Comparison of ENCODE assay signal across 8 cellular contexts in the genomic region with DNA sequence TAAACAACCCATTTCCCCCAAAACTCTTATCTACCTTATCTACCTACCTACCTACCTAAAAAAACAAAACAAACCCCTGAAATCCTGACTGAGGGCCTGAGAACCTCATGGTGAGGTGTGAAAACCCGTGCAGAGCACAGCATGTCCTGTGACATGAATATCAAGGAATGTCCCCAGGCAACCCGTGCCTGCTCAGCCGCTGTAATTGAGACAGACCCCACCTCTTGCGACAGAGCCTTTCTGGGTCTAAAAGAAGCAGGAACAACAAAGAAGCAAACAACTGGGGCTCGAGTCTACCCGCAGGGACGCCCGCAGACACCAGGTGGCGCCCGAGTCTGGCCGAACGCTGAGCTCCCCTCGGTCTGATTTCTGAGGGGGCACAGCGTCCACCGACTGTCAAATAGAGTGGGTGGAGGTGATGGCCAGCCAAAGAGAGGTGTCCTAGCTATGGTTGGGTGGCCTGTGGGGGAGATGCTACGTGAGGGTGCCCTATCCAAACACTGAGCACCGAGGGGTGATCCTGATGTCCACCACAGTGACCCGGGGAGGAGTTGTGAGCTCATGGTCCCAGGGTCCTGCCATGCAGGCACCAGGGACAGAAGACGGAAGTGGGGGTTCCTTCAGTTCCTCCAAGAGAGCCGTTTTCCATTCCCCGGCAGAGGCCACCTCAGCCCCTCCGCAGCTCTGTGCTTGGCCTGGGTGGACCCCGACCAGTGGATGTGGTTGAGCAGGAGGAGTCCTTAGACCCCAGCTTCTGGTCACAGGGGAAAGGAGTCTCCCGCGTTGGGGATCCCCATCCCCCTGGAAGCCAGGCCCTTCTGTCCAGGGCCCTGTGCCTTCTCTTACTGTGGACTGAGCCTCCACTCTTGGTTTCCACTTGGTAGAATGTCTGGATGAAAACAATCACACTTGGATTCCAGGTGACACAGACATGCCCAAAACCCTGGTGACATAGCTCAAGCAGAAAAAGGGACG.
DNase-seq lines count a peak whose midpoint lies in the region; ATAC-seq and TF ChIP-seq lines count a peak whose summit lies in the region.

No MANE protein-coding gene starts in this region.

- H3K27me3 ChIP-seq in HUES48 (ENCODE audit: control insufficient read depth, insufficient read depth, low read length) = no peaks in the 10 kb centered on the region

- no peak overlapping the region for H3K9ac ChIP-seq in HUES48 (ENCODE audit: low read depth, low read length)

- peaks cover 8% of the 10 kb centered on the region for H3K27me3 Mint-ChIP-seq in neural crest cell (ENCODE audit: low read depth)

- H3K27ac ChIP-seq in HUES48 (ENCODE audit: low read depth, low read length) (peak overlapping the region; percentile 60), RWPE1 (no peak overlapping the region)

- no peaks in the 10 kb centered on the region for H3K9me3 ChIP-seq in HUES48 (ENCODE audit: control insufficient read depth, insufficient read depth, low read length)

- DNase-seq in RWPE1 (ENCODE audit: low spot score) (peak; percentile 52), activated T-helper 1 cell treated with Interleukin-2 at 50 U/mL for 16 hours (ENCODE audit: low read depth) (peak; percentile 46), fibroblast of peridontal ligament (ENCODE audit: extremely low read depth) (peak; percentile 60), neural crest cell (ENCODE audit: low read depth, low spot score) (peak; percentile 93), NCI-H446 treated with DMSO at 0.1 percent for 48 hours (lab: John Stamatoyannopoulos, UW) (no peak)
- DNase-seq in stimulated activated naive CD8-positive, alpha-beta T cell treated with anti-CD3 and anti-CD28 coated beads, Interleukin-15, Interleukin-2, amounts not matched to agents 100 U/mL and 50 U/mL, for 24 hours = peak; percentile 87

- CTCF ChIA-PET in RWPE1 (lab: Yijun Ruan, JAX) = interaction anchor here (0.5 to 1.9 kb wide), 30 partner anchors 9 to 1391 kb away, joined by 3 to 10 read pairs (median 3); no protein-coding TSS in a partner anchor

- peaks cover 14% of the 10 kb centered on the region for H3K4me1 Mint-ChIP-seq in neural crest cell

- TF ChIP-seq CTCF in GM12873 (IDR thresholded peaks at IDR 0.05; ENCODE audit: insufficient read depth, low read depth, low read length, missing control alignments) = peak; percentile 97
- TF ChIP-seq CTCF in RWPE1 (conservative IDR thresholded peaks at IDR 0.05; ENCODE audit: low read depth) = peak; percentile 91
- TF ChIP-seq CTCF in neural crest cell (conservative IDR thresholded peaks at IDR 0.05) = peak; percentile 98

- peak; percentile 68 for ATAC-seq in stimulated activated naive CD8-positive, alpha-beta T cell treated with anti-CD3 and anti-CD28 coated beads, Interleukin-15, Interleukin-2, amounts not matched to agents 100 U/mL and 50 U/mL, for 24 hours

- H3K4me3 ChIP-seq in HUES48 (ENCODE audit: low read depth, low read length) = no peak overlapping the region

- no peaks in the 10 kb centered on the region for H3K36me3 Mint-ChIP-seq in neural crest cell (ENCODE audit: low read depth)

- H3K36me3 ChIP-seq in HUES48 (ENCODE audit: control insufficient read depth, insufficient read depth, low read length) = no peaks in the 10 kb centered on the region

- peaks cover 3% of the 10 kb centered on the region for H3K9me3 Mint-ChIP-seq in neural crest cell

- POLR2A ChIA-PET in RWPE1 (lab: Yijun Ruan, JAX; ENCODE audit: low non-redundant PET) = no interaction called here

- peak overlapping the region; percentile 42 for H3K4me3 Mint-ChIP-seq in neural crest cell

- H3K27ac Mint-ChIP-seq in neural crest cell (ENCODE audit: unreplicated experiment) = peak overlapping the region; percentile 38

- peaks cover 12% of the 10 kb centered on the region for H3K4me1 ChIP-seq in HUES48 (ENCODE audit: control insufficient read depth, insufficient read depth, low read length)
